Comparison of ENCODE assay signal across 8 cellular contexts in the genomic region with DNA sequence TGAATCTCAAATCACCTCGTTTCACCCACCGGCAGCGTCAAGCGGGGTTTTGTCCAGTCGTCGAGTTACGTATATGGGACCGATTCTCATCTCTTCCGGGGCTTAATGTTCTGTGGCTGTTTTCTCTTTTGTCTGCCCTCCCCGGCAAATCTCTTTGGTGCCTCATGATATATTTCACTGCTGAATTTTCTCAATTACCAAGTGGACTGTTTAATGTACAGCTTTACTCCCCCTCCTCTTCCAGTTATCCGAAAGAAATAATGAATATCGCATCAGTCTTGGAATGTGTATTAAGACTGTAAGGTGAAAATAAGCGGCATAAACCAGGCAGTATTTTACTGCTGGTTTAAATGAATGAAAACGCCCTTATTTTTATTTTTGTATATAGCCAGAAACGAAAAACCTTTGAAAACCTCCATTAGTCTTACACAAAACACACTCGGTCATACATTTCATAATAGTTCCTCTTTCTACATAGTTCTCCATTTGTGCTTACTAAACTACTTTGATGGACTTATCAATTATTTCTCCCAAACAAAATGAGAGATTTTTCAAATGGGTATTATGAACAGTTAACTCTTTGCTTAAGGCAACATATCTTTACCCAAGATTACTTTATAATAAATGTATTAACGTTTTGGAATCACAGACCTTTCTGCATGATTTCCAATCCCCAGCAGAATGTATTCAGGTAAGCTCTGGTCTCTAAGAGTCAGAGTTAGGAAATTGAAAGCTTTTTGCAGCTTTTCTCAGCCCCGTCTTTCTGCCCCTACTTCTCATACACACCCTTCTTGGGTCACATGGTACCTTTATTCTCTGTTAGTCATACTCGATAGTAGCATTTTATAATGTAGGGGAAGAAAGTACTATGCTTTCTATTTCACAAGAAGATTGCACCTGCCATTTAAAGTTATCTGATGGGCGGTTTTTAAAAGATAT. TPM values are rescaled to one million over a fixed set of nuclear protein-coding genes. Genes with fewer than 3 reads are reported as not detected.
A peak's percentile ranks its signal among the peaks of the same experiment; 100 is the strongest.
DNase-seq lines count a peak whose midpoint lies in the region; ATAC-seq, FAIRE-seq and TF ChIP-seq lines count a peak whose summit lies in the region.

No MANE protein-coding gene starts in this region.

- peaks cover 32% of the 10 kb centered on the region for H3K79me2 ChIP-seq in HepG2 (ENCODE audit: insufficient read depth, low read length)

- H3K27me3 ChIP-seq in HepG2 (ENCODE audit: control insufficient read depth in 1 of 2, insufficient read depth in 2 of 2, low read length in 2 of 2) (no peaks in the 10 kb centered on the region; a peak in 1 of 5 replicates), tibial nerve (no peaks in the 10 kb centered on the region)

- TF ChIP-seq CTCF in astrocyte of the spinal cord (IDR thresholded peaks at IDR 0.05; ENCODE audit: low read depth, low read length) (no peak), HepG2 (CRISPR knock-in tag; IDR thresholded peaks at IDR 0.05) (no peak), tibial nerve (IDR thresholded peaks at IDR 0.05) (no peak)

- H3K4me2 ChIP-seq in HepG2 (ENCODE audit: low read depth, low read length) = peak overlapping the region; percentile 62

- CTCF ChIA-PET in HepG2 (lab: Yijun Ruan, JAX; ENCODE audit: low intra/inter-chr PET ratio, low total read pairs) = no interaction called here

- FAIRE-seq in HepG2 (lab: Jason Lieb, UNC) = peak; percentile 66

- TF ChIP-seq POLR2A in HepG2 (IDR thresholded peaks at IDR 0.05; ENCODE audit: insufficient read depth in 1 of 2, low read depth in 2 of 2, low read length in 2 of 2) (no peak), tibial nerve (IDR thresholded peaks at IDR 0.05) (no peak)

- no peak for TF ChIP-seq RAD21 in HepG2 (CRISPR knock-in tag; IDR thresholded peaks at IDR 0.05)

- TF ChIP-seq EP300 in HepG2 (IDR thresholded peaks at IDR 0.05; ENCODE audit: low read depth in 2 of 2, low read length in 2 of 2) (no peak), HepG2 (CRISPR knock-in tag; IDR thresholded peaks at IDR 0.05; ENCODE audit: borderline replicate concordance) (no peak), tibial nerve (IDR thresholded peaks at IDR 0.05) (no peak)

- no peak for ATAC-seq in HepG2
- no peak for ATAC-seq in HG03097 (IDR thresholded peaks at IDR 0.05; ENCODE audit: low FRiP score, unreplicated experiment)

- 2% methylated on average over 13 of the region's 20 CpGs for WGBS in HepG2 (ENCODE audit: low lambda C conversion rate)
- 2 to 34% methylated on average over 19 to 20 of the region's 20 CpGs for WGBS in tibial nerve, 2 donors

- H3K27ac ChIP-seq in HepG2 (ENCODE audit: extremely low read length, insufficient read depth, low read length) = peak overlapping the region; percentile 83
- H3K27ac ChIP-seq in tibial nerve = peak overlapping the region; percentile 46 to 92 (median 89)

- no peaks in the 10 kb centered on the region for H3K36me3 ChIP-seq in HepG2 (replicated peaks in 1 of 2; ENCODE audit: control insufficient read depth in 1 of 2, insufficient read depth in 2 of 2, low read length in 2 of 2)
- H3K36me3 ChIP-seq in tibial nerve = no peaks in the 10 kb centered on the region

- DNase-seq in stimulated activated CD4-positive, alpha-beta T cell treated with anti-CD3 and anti-CD28 coated beads, Interleukin-15, amount 100 ng/mL, for 24 hours = peak; percentile 49
- DNase-seq in stimulated activated CD4-positive, alpha-beta T cell treated with anti-CD3 and anti-CD28 coated beads, Interleukin-12 subunit alpha, Interleukin-12 subunit beta, amount 100 ng/mL, for 4 hours = no peak
- DNase-seq in NCI-H748 (lab: John Stamatoyannopoulos, UW; ENCODE audit: unreplicated experiment) = peak; percentile 1
- DNase-seq in astrocyte of the spinal cord (ENCODE audit: low read depth, low spot score) = peak; percentile 40
- DNase-seq in HepG2 (ENCODE audit: low spot score) = peak; percentile 12
- DNase-seq in tibial nerve (ENCODE audit: low spot score in 2 of 2) = no peak
- no peak for DNase-seq in midbrain (lab: John Stamatoyannopoulos, UW)

- peak overlapping the region; percentile 81 for H3K9ac ChIP-seq in HepG2 (ENCODE audit: insufficient read depth, low read depth, low read length)

- no peaks in the 10 kb centered on the region for H4K20me1 ChIP-seq in HepG2 (ENCODE audit: insufficient read depth, low read length)

- H3K9me3 ChIP-seq in HepG2 (ENCODE audit: low read length) (no peaks in the 10 kb centered on the region), tibial nerve (no peaks in the 10 kb centered on the region)

- peak overlapping the region; percentile 80 for H3K4me3 ChIP-seq in astrocyte of the spinal cord (ENCODE audit: low read depth, low read length)
- H3K4me3 ChIP-seq in HepG2 (replicated peaks in 1 of 3; ENCODE audit: insufficient read depth in 1 of 3, low read depth in 2 of 3, low read length in 3 of 3) = peak overlapping the region; percentile 74 to 82 (median 81)
- H3K4me3 ChIP-seq in tibial nerve = peak overlapping the region; percentile 60 to 67 (median 64)

- H3K4me1 ChIP-seq in HepG2 (ENCODE audit: insufficient read depth, low read length) (peaks cover 15% of the 10 kb centered on the region), tibial nerve (peaks cover 0 to 28% (median 3%) of the 10 kb centered on the region in 4 donors)

- BruUV-seq in HepG2 (replicated peaks; lab: Mats Ljungman, UMichigan) = TSS peak; percentile 70

- H2AFZ ChIP-seq in HepG2 (ENCODE audit: low read length) = peak overlapping the region; percentile 5

- intact Hi-C loops in HepG2 (cut with micrococcal nuclease; ENCODE audit: unreplicated experiment) = loop anchor here (5.0 kb wide), 1 partner anchor 36 kb away; no protein-coding TSS in a partner anchor

- in situ Hi-C loops in astrocyte of the spinal cord (cut with HindIII; ENCODE audit: low sequenced_read_pairs) (no loop called here), HepG2 (cut with HindIII; ENCODE audit: extremely low pct_ligation_motif_present, low pct_unique_long_range_greater_than_20kb) (no loop called here)

- POLR2A ChIA-PET in HepG2 (lab: Yijun Ruan, JAX) = interaction anchor here (1.5 kb wide), 1 partner anchor 307 kb away, joined by 3 read pairs; the partner anchor contains the start of gene NDUFB11

TF ChIP-seq in HepG2, 621 proteins besides CTCF, POLR2A, EP300 and RAD21 (continues in another document):
- TF ChIP-seq TCF7L2 (IDR thresholded peaks at IDR 0.05; ENCODE audit: low read depth, low read length) (no peak), ZNF552 (CRISPR knock-in tag; IDR thresholded peaks at IDR 0.05; ENCODE audit: borderline replicate concordance) (no peak), ARNTL (CRISPR knock-in tag; IDR thresholded peaks at IDR 0.05) (no peak), KDM5B (CRISPR knock-in tag; IDR thresholded peaks at IDR 0.05; ENCODE audit: borderline replicate concordance) (no peak), MZF1 (CRISPR knock-in tag; IDR thresholded peaks at IDR 0.05; ENCODE audit: borderline replicate concordance) (no peak), PREB (CRISPR knock-in tag; IDR thresholded peaks at IDR 0.05) (no peak), TBL1XR1 (IDR thresholded peaks at IDR 0.05; ENCODE audit: borderline replicate concordance, low read length, partially characterized antibody) (no peak), ZNF160 (CRISPR knock-in tag; IDR thresholded peaks at IDR 0.05) (no peak)
- TF ChIP-seq, protein P1, sequence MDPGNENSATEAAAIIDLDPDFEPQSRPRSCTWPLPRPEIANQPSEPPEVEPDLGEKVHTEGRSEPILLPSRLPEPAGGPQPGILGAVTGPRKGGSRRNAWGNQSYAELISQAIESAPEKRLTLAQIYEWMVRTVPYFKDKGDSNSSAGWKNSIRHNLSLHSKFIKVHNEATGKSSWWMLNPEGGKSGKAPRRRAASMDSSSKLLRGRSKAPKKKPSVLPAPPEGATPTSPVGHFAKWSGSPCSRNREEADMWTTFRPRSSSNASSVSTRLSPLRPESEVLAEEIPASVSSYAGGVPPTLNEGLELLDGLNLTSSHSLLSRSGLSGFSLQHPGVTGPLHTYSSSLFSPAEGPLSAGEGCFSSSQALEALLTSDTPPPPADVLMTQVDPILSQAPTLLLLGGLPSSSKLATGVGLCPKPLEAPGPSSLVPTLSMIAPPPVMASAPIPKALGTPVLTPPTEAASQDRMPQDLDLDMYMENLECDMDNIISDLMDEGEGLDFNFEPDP (CRISPR knock-in tag; conservative IDR thresholded peaks at IDR 0.05) = no peak

RNA-seq across cellular contexts. Expression of gene RP2, which starts 1.0 kb away (rescaled TPM):
- 9.9 and 14.6 TPM in 2 replicates for total RNA-seq in HepG2 (2016; rRNA removed; fragmentation: Illumina TruSeq; extraction: Trizol)
- total RNA-seq in HepG2 (2016; cell fraction: cytosol; rRNA removed; fragmentation: Illumina TruSeq; extraction: Trizol; ENCODE audit: low read depth) = 0.81 and 1.1 TPM in 2 replicates
- 10.0 and 16.2 TPM in 2 replicates for total RNA-seq in HepG2 (2016; cell fraction: insoluble cytoplasmic fraction; rRNA removed; fragmentation: Illumina TruSeq; extraction: Trizol)
- 2.7 and 2.8 TPM in 2 replicates for total RNA-seq in HepG2 (2016; cell fraction: membrane; rRNA removed; fragmentation: Illumina TruSeq; extraction: Trizol)
- total RNA-seq in HepG2 (2016; cell fraction: nucleus; rRNA removed; fragmentation: Illumina TruSeq; extraction: Trizol) = 4.8 and 5.0 TPM in 2 replicates
- 3.5 and 5.0 TPM in 2 replicates for polyA plus RNA-seq in HepG2 (2011; rRNA removed)
- 2.0 and 2.6 TPM in 2 replicates for polyA plus RNA-seq in HepG2 (2011; cell fraction: cytosol; rRNA removed)
- 1.00 and 1.3 TPM in 2 replicates for polyA plus RNA-seq in HepG2 (2011; cell fraction: nucleus; rRNA removed)
- 3.7 and 4.9 TPM in 2 replicates for polyA plus RNA-seq in HepG2 (2012)
- 0.20 and 0.26 TPM in 2 replicates for polyA plus RNA-seq in HepG2 (2016; cell fraction: cytosol; fragmentation: Illumina TruSeq; extraction: Trizol; ENCODE audit: low read depth)
- 11.6 and 13.6 TPM in 2 replicates for polyA plus RNA-seq in HepG2 (2016; cell fraction: insoluble cytoplasmic fraction; fragmentation: Illumina TruSeq; extraction: Trizol; ENCODE audit: low read depth)
- polyA plus RNA-seq in HepG2 (2016; cell fraction: membrane; fragmentation: Illumina TruSeq; extraction: Trizol; ENCODE audit: low read depth) = 0.60 and 1.1 TPM in 2 replicates
- polyA plus RNA-seq in HepG2 (2016; cell fraction: nucleus; fragmentation: Illumina TruSeq; extraction: Trizol; ENCODE audit: insufficient read depth, low read depth) = 5.1 and 5.7 TPM in 2 replicates
- 2.5 and 9.4 TPM in 2 replicates for polyA minus RNA-seq in HepG2 (2011; rRNA and poly(A)+ RNA removed; ENCODE audit: low replicate concordance)
- polyA minus RNA-seq in HepG2 (2011; cell fraction: cytosol; rRNA and poly(A)+ RNA removed) = 4.1 and 4.7 TPM in 2 replicates
- 4.6 TPM in 2 replicates for polyA minus RNA-seq in HepG2 (2011; cell fraction: nucleus; rRNA and poly(A)+ RNA removed)
- total RNA-seq in tibial nerve = 10 to 100 TPM in 1 of 4 donors, 1 to 10 TPM in 3; 6.1 to 11.1 (median 8.7) TPM

Comparison
In these comparisons a context has a peak if more than half of its experiments do, and no peak if none do; other contexts are left out.
1. DNase-seq: peak in stimulated activated CD4-positive, alpha-beta T cell treated with anti-CD3 and anti-CD28 coated beads, Interleukin-15, amount 100 ng/mL, for 24 hours (single experiment), NCI-H748 (single experiment), astrocyte of the spinal cord (single experiment) and HepG2 (single experiment); none in stimulated activated CD4-positive, alpha-beta T cell treated with anti-CD3 and anti-CD28 coated beads, Interleukin-12 subunit alpha, Interleukin-12 subunit beta, amount 100 ng/mL, for 4 hours (single experiment), tibial nerve (0 of 2) and midbrain (single experiment).
2. Peak in every context shown above with its lines, with median percentiles within 50 percentile points of each other: H3K4me3 ChIP-seq.